In the genomic region with DNA sequence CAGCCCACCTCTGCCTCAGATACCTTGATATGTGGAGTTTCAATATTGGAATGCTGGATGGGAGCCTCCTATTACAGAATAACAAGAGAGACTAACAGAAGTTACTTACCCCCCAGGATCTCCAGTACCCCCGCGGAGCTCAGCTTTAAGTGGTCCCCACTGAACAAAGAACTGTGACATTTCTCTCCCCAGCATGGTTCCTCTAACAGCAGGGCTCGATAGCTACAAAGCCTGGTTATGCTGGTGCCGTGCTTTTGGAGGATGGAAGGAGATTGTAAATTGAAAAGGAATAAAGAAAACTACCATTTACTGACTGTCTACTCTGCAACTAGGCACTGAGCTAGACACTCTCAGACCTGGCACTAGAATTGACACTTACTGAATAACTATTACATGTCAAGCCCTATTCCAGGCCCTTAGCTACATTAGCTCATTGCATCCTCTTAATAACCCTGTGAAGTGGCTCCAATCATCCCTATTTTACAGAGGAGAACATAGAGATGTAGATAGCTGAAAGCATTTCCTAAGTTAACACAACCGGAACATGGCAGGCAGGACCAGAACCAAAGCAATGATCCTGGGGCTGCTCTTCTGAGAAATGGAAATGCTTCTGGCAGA, we compare ENCODE assay signal across 18 cellular contexts.
A peak's percentile ranks its signal among the peaks of the same experiment; 100 is the strongest.
DNase-seq lines count a peak whose midpoint lies in the region; ATAC-seq and TF ChIP-seq lines count a peak whose summit lies in the region.
"Had no signal": no experiment of that assay in that cellular context is flagged by ENCODE, and none has a peak within 500 bp of the region (broad histone marks: within the 10 kb centered on the region; RNA-seq: fewer than 3 reads in every experiment).

No MANE protein-coding gene starts in this region.

- H3K36me3 ChIP-seq in Karpas-422 (ENCODE audit: insufficient read depth, low read length) (no peaks in the 10 kb centered on the region), lower lobe of right lung (no peaks in the 10 kb centered on the region)

- H3K9me2 ChIP-seq in Karpas-422 (replicated peaks; ENCODE audit: insufficient read depth, low read length) = no peaks in the 10 kb centered on the region

- DNase-seq in Karpas-422 (no peak), NCI-H146 (lab: John Stamatoyannopoulos, UW) (peak; percentile 44), NCI-H69 (lab: John Stamatoyannopoulos, UW) (peak; percentile 84), lower lobe of right lung (no peak), dorsolateral prefrontal cortex (no peak), cortex of kidney (lab: John Stamatoyannopoulos, UW) (no peak), NCI-H526 treated with DMSO at 0.1 percent for 48 hours (lab: John Stamatoyannopoulos, UW) (no peak)
- DNase-seq: activated CD4-positive, alpha-beta T cell treated with anti-CD3 and anti-CD28 coated beads, Interleukin-2, amount 10 ng/mL, durations not matched to agents 7 days and 5 days; activated CD8-positive, alpha-beta memory T cell treated with anti-CD3 and anti-CD28 coated beads, Interleukin-2, amount 50 U/mL, for 4 hours; activated gamma-delta T cell; erythroblast; GOT3; NCI-H2171 treated with DMSO at 0.1 percent for 48 hours; SHP77; stomach; T-helper 1 cell had no signal

- no peak overlapping the region for H3K9ac ChIP-seq in Karpas-422 (ENCODE audit: low read length)

- no peaks in the 10 kb centered on the region for H3K79me2 ChIP-seq in Karpas-422 (ENCODE audit: low read length)

- peak overlapping the region; percentile 100 for H3K27ac ChIP-seq in Karpas-422 (ENCODE audit: low read length)
- no peak overlapping the region for H3K27ac ChIP-seq in lower lobe of right lung
- H3K27ac ChIP-seq in dorsolateral prefrontal cortex = no peak overlapping the region
- H3K27ac ChIP-seq: gastroesophageal sphincter, skin epidermis, stomach had no signal

- intact Hi-C loops in lower lobe of right lung (cut with DNase I) (no loop called here), dorsolateral prefrontal cortex (cut with DNase I) (no loop called here)

- H4K20me1 ChIP-seq in Karpas-422 (ENCODE audit: insufficient read depth, low read depth, low read length) = no peaks in the 10 kb centered on the region

- no peak for TF ChIP-seq CTCF in lower lobe of right lung (IDR thresholded peaks at IDR 0.05)
- no peak for TF ChIP-seq CTCF in dorsolateral prefrontal cortex (IDR thresholded peaks at IDR 0.05 in 54 of 56, conservative IDR thresholded peaks at IDR 0.05 in 2 of 56; ENCODE audit: low read depth in 1 of 56, partially characterized antibody in 56 of 56)

- no peak overlapping the region for H3K4me2 ChIP-seq in Karpas-422 (ENCODE audit: low read depth, low read length, poor library complexity, severe bottlenecking)

- peaks cover 55% of the 10 kb centered on the region for H3K4me1 ChIP-seq in Karpas-422 (ENCODE audit: low read length)
- H3K4me1 ChIP-seq in lower lobe of right lung = no peaks in the 10 kb centered on the region
- H3K4me1 ChIP-seq: gastroesophageal sphincter, stomach had no signal

- H3K4me3 ChIP-seq in Karpas-422 (ENCODE audit: low read length) = no peak overlapping the region
- H3K4me3 ChIP-seq in lower lobe of right lung = no peak overlapping the region
- H3K4me3 ChIP-seq in dorsolateral prefrontal cortex = no peak overlapping the region
- H3K4me3 ChIP-seq: gastroesophageal sphincter, skin epidermis, stomach had no signal

- H3K27me3 ChIP-seq in Karpas-422 (ENCODE audit: low read length) (no peaks in the 10 kb centered on the region), lower lobe of right lung (ENCODE audit: low read depth) (no peaks in the 10 kb centered on the region), dorsolateral prefrontal cortex (no peaks in the 10 kb centered on the region)
- H3K27me3 ChIP-seq: gastroesophageal sphincter, stomach had no signal

- ATAC-seq in lower lobe of right lung = peak; percentile 41 to 77
- ATAC-seq: gastroesophageal sphincter had no signal

- H2AFZ ChIP-seq in Karpas-422 (ENCODE audit: low read length) = no peak overlapping the region

- no peaks in the 10 kb centered on the region for H3K9me3 ChIP-seq in Karpas-422 (ENCODE audit: low read length)
- H3K9me3 ChIP-seq in lower lobe of right lung = no peaks in the 10 kb centered on the region
- H3K9me3 ChIP-seq: gastroesophageal sphincter, stomach had no signal

Comparison
In these comparisons a context has a peak if more than half of its experiments do, and no peak if none do; other contexts are left out.
1. DNase-seq: peak in NCI-H146 (single experiment) and NCI-H69 (single experiment); none in Karpas-422 (single experiment), lower lobe of right lung (single experiment), dorsolateral prefrontal cortex (0 of 10), cortex of kidney (single experiment) and NCI-H526 treated with DMSO at 0.1 percent for 48 hours (single experiment).